Comparison of ENCODE assay signal across 26 cellular contexts in genomic region chr4:22454955-22455354, GRCh38.
A peak's percentile ranks its signal among the peaks of the same experiment; 100 is the strongest.
DNase-seq lines count a peak whose midpoint lies in the region; ATAC-seq and TF ChIP-seq lines count a peak whose summit lies in the region.
"Had no signal": no experiment of that assay in that cellular context is flagged by ENCODE, and none has a peak within 500 bp of the region (broad histone marks: within the 10 kb centered on the region; RNA-seq: fewer than 3 reads in every experiment).

No MANE protein-coding gene starts in this region.

- intact Hi-C loops in Right ventricle myocardium inferior (cut with DNase I), result no loop called here
- intact Hi-C loops in left ventricle myocardium inferior (cut with micrococcal nuclease), result no loop called here
- intact Hi-C loops in lower lobe of right lung (cut with DNase I), result no loop called here

- ATAC-seq in Right ventricle myocardium inferior (peak; percentile 62), lower lobe of right lung (peak; percentile 45 to 62), HG03108 (IDR thresholded peaks at IDR 0.05; ENCODE audit: unreplicated experiment) (no peak)
- ATAC-seq: A549 had no signal

- no peaks in the 10 kb centered on the region for H3K27me3 ChIP-seq in left ventricle myocardium inferior (ENCODE audit: low read depth)
- no peaks in the 10 kb centered on the region for H3K27me3 ChIP-seq in lower lobe of right lung (ENCODE audit: low read depth)
- no peaks in the 10 kb centered on the region for H3K27me3 ChIP-seq in effector memory CD4-positive, alpha-beta T cell (replicated peaks; ENCODE audit: control insufficient read depth, insufficient read depth, low read length, poor library complexity, severe bottlenecking)
- H3K27me3 ChIP-seq: dorsolateral prefrontal cortex, SJSA1, uterus had no signal

- H3K4me3 ChIP-seq in left ventricle myocardium inferior (no peak overlapping the region), choroid plexus epithelial cell (ENCODE audit: low read depth, low read length) (no peak overlapping the region), lower lobe of right lung (no peak overlapping the region)
- no peak overlapping the region for H3K4me3 ChIP-seq in effector memory CD4-positive, alpha-beta T cell (ENCODE audit: insufficient read depth, low read depth, low read length, poor library complexity, severe bottlenecking)
- H3K4me3 ChIP-seq: A549, dorsolateral prefrontal cortex, SJSA1, skin epidermis, thoracic aorta, uterus had no signal

- H3K9me3 ChIP-seq in left ventricle myocardium inferior (replicated peaks) (no peaks in the 10 kb centered on the region), lower lobe of right lung (no peaks in the 10 kb centered on the region)
- H3K9me3 ChIP-seq in effector memory CD4-positive, alpha-beta T cell (ENCODE audit: control insufficient read depth, low read length), result no peaks in the 10 kb centered on the region
- H3K9me3 ChIP-seq: A549, SJSA1, thoracic aorta, uterus had no signal

- TF ChIP-seq CTCF in left ventricle myocardium inferior (IDR thresholded peaks at IDR 0.05; ENCODE audit: borderline replicate concordance) (no peak), choroid plexus epithelial cell (conservative IDR thresholded peaks at IDR 0.05; ENCODE audit: low read depth, low read length) (no peak), lower lobe of right lung (IDR thresholded peaks at IDR 0.05) (no peak)

- H3K4me1 ChIP-seq in left ventricle myocardium inferior (peaks cover 24% of the 10 kb centered on the region), lower lobe of right lung (peaks cover 9% of the 10 kb centered on the region)
- no peaks in the 10 kb centered on the region for H3K4me1 ChIP-seq in effector memory CD4-positive, alpha-beta T cell (ENCODE audit: control insufficient read depth, insufficient read depth, low read length, poor library complexity, severe bottlenecking)
- H3K4me1 ChIP-seq: A549, SJSA1, uterus had no signal

- DNase-seq in Right ventricle myocardium inferior (ENCODE audit: missing footprints) (no peak), left ventricle myocardium inferior (no peak), choroid plexus epithelial cell (ENCODE audit: low read depth) (peak; percentile 10), lower lobe of right lung (no peak), nucleus accumbens (lab: John Stamatoyannopoulos, UW) (no peak), NCI-H1417 treated with DMSO at 0.1 percent for 48 hours (lab: John Stamatoyannopoulos, UW) (no peak)
- no peak for DNase-seq in effector memory CD4-positive, alpha-beta T cell
- DNase-seq: activated CD4-positive, alpha-beta memory T cell treated with anti-CD3 and anti-CD28 coated beads, Interleukin-2, amount 10 ng/mL, durations not matched to agents 7 days and 5 days; activated CD4-positive, alpha-beta T cell treated with anti-CD3 and anti-CD28 coated beads for 1 hour; activated CD8-positive, alpha-beta memory T cell treated with anti-CD3 and anti-CD28 coated beads, Interleukin-2, amount 50 U/mL, for 48 hours; activated naive CD4-positive, alpha-beta T cell treated with anti-CD3 and anti-CD28 coated beads, Interleukin-2, amount 50 U/mL, for 16 hours; CD4-positive, alpha-beta memory T cell; dorsolateral prefrontal cortex; EL; head of caudate nucleus; kidney; NCI-H1092; NCI-H187 treated with DMSO at 0.1 percent for 48 hours; NCI-H226; NCI-H69; uterus had no signal

- no peaks in the 10 kb centered on the region for H3K36me3 ChIP-seq in left ventricle myocardium inferior
- H3K36me3 ChIP-seq in lower lobe of right lung, result no peaks in the 10 kb centered on the region
- H3K36me3 ChIP-seq in effector memory CD4-positive, alpha-beta T cell (ENCODE audit: control insufficient read depth, insufficient read depth, low read length), result no peaks in the 10 kb centered on the region
- H3K36me3 ChIP-seq: SJSA1, thoracic aorta, uterus had no signal

- H3K27ac ChIP-seq in left ventricle myocardium inferior (replicated peaks) (no peak overlapping the region), lower lobe of right lung (no peak overlapping the region)
- H3K27ac ChIP-seq in effector memory CD4-positive, alpha-beta T cell (ENCODE audit: insufficient read depth, low read length, poor library complexity, severe bottlenecking), result no peak overlapping the region
- H3K27ac ChIP-seq: A549, dorsolateral prefrontal cortex, SJSA1, skin epidermis, thoracic aorta, uterus had no signal
